Comparison of ENCODE assay signal across 29 cellular contexts in genomic region chr3:10888523-10889081, GRCh38.
"Had no signal": no experiment of that assay in that cellular context is flagged by ENCODE, and none has a peak within 500 bp of the region (broad histone marks: within the 10 kb centered on the region; RNA-seq: fewer than 3 reads in every experiment).

No MANE protein-coding gene starts in this region.

- H3K9me3 ChIP-seq: ovary, uterus had no signal

- H3K9me3 Mint-ChIP-seq: activated naive CD4-positive, alpha-beta T cell treated with anti-CD3 and anti-CD28 coated beads, Interleukin-2, amount 50 U/mL, for 24 hours had no signal

- H3K4me1 ChIP-seq: esophagus squamous epithelium, lower lobe of right lung, sigmoid colon, uterus had no signal

- H3K36me3 Mint-ChIP-seq: activated naive CD4-positive, alpha-beta T cell treated with anti-CD3 and anti-CD28 coated beads, Interleukin-2, amount 50 U/mL, for 24 hours; stimulated activated effector memory CD8-positive, alpha-beta T cell treated with anti-CD3 and anti-CD28 coated beads, Interleukin-12 subunit alpha, Interleukin-12 subunit beta, amount 100 ng/mL, for 72 hours; type B pancreatic cell had no signal

- FAIRE-seq: frontal cortex, small intestine had no signal

- H3K4me3 Mint-ChIP-seq: activated CD8-positive, alpha-beta T cell treated with anti-CD3 and anti-CD28 coated beads for 36 hours; activated naive CD4-positive, alpha-beta T cell treated with anti-CD3 and anti-CD28 coated beads, Interleukin-2, amount 50 U/mL, for 24 hours; activated naive CD8-positive, alpha-beta T cell treated with anti-CD3 and anti-CD28 coated beads, Interleukin-2, amount 50 U/mL, for 24 hours; activated T-cell treated with anti-CD3 and anti-CD28 coated beads, Interleukin-2, amount 50 U/mL, for 4 hours; activated T-helper 17 cell treated with anti-CD3 and anti-CD28 coated beads, Interleukin-2, amount 50 U/mL, for 72 hours; central memory CD8-positive, alpha-beta T cell; dendritic cell treated with granulocyte-macrophage colony-stimulating factor and Interleukin-4, amounts not matched to agents 40 ng/mL and 50 ng/mL, for 4 days; endodermal cell; nephron; stimulated activated effector memory CD8-positive, alpha-beta T cell treated with anti-CD3 and anti-CD28 coated beads, Interleukin-12 subunit alpha, Interleukin-12 subunit beta, amount 100 ng/mL, for 72 hours; stimulated activated naive CD8-positive, alpha-beta T cell treated with anti-CD3 and anti-CD28 coated beads, Interleukin-15, amount 100 ng/mL, for 72 hours; T-helper 17 cell; type B pancreatic cell had no signal

- H3K27me3 ChIP-seq: ovary, sigmoid colon, uterus had no signal

- H3K27ac ChIP-seq: esophagus squamous epithelium, left lung, lower lobe of right lung, ovary, sigmoid colon, uterus had no signal

- H3K27ac Mint-ChIP-seq: activated CD8-positive, alpha-beta T cell treated with anti-CD3 and anti-CD28 coated beads for 36 hours; activated naive CD4-positive, alpha-beta T cell treated with anti-CD3 and anti-CD28 coated beads, Interleukin-2, amount 50 U/mL, for 24 hours; activated naive CD8-positive, alpha-beta T cell treated with anti-CD3 and anti-CD28 coated beads, Interleukin-2, amount 50 U/mL, for 24 hours; activated T-helper 17 cell treated with anti-CD3 and anti-CD28 coated beads, Interleukin-2, amount 50 U/mL, for 72 hours; dendritic cell treated with granulocyte-macrophage colony-stimulating factor and Interleukin-4, amounts not matched to agents 40 ng/mL and 50 ng/mL, for 4 days; endodermal cell; nephron; progenitor cell of endocrine pancreas; stimulated activated effector memory CD8-positive, alpha-beta T cell treated with anti-CD3 and anti-CD28 coated beads, Interleukin-12 subunit alpha, Interleukin-12 subunit beta, amount 100 ng/mL, for 72 hours; stimulated activated naive CD8-positive, alpha-beta T cell treated with anti-CD3 and anti-CD28 coated beads, Interleukin-15, amount 100 ng/mL, for 72 hours; T-helper 17 cell; type B pancreatic cell had no signal

- DNase-seq: activated CD4-positive, alpha-beta T cell treated with anti-CD3 and anti-CD28 coated beads, Interleukin-2, amount 50 U/mL, for 1 hour; activated CD8-positive, alpha-beta T cell treated with anti-CD3 and anti-CD28 coated beads for 36 hours; activated gamma-delta T cell treated with Interleukin-2 at 50 U/mL for 16 hours; activated naive CD8-positive, alpha-beta T cell treated with anti-CD3 and anti-CD28 coated beads, Interleukin-2, amount 50 U/mL, for 24 hours; activated T-cell treated with anti-CD3 and anti-CD28 coated beads, Interleukin-2, amount 50 U/mL, for 4 hours; amygdala; endodermal cell; esophagus squamous epithelium; left lung; lower lobe of right lung; mesendoderm; ovary; retina; sigmoid colon; small intestine; stimulated activated CD4-positive, alpha-beta T cell treated with anti-CD3 and anti-CD28 coated beads, Interleukin-4, amount 100 ng/mL, for 24 hours; stimulated activated naive CD8-positive, alpha-beta T cell treated with anti-CD3 and anti-CD28 coated beads, Interleukin-15, amount 100 ng/mL, for 72 hours; substantia nigra; T-helper 17 cell; uterus had no signal

- H3K36me3 ChIP-seq: esophagus squamous epithelium, left lung, lower lobe of right lung, ovary, sigmoid colon, uterus had no signal

- ATAC-seq: activated CD8-positive, alpha-beta T cell treated with anti-CD3 and anti-CD28 coated beads for 36 hours; activated naive CD8-positive, alpha-beta T cell treated with anti-CD3 and anti-CD28 coated beads, Interleukin-2, amount 50 U/mL, for 24 hours; activated T-cell treated with anti-CD3 and anti-CD28 coated beads, Interleukin-2, amount 50 U/mL, for 4 hours; activated T-helper 17 cell treated with anti-CD3 and anti-CD28 coated beads, Interleukin-2, amount 50 U/mL, for 72 hours; left lung; lower lobe of right lung; stimulated activated effector memory CD8-positive, alpha-beta T cell treated with anti-CD3 and anti-CD28 coated beads, Interleukin-12 subunit alpha, Interleukin-12 subunit beta, amount 100 ng/mL, for 72 hours; stimulated activated naive CD8-positive, alpha-beta T cell treated with anti-CD3 and anti-CD28 coated beads, Interleukin-15, amount 100 ng/mL, for 72 hours; T-helper 17 cell had no signal

- H3K4me1 Mint-ChIP-seq: activated naive CD4-positive, alpha-beta T cell treated with anti-CD3 and anti-CD28 coated beads, Interleukin-2, amount 50 U/mL, for 24 hours; activated T-helper 17 cell treated with anti-CD3 and anti-CD28 coated beads, Interleukin-2, amount 50 U/mL, for 72 hours; central memory CD8-positive, alpha-beta T cell; endodermal cell; nephron; stimulated activated effector memory CD8-positive, alpha-beta T cell treated with anti-CD3 and anti-CD28 coated beads, Interleukin-12 subunit alpha, Interleukin-12 subunit beta, amount 100 ng/mL, for 72 hours; stimulated activated naive CD8-positive, alpha-beta T cell treated with anti-CD3 and anti-CD28 coated beads, Interleukin-15, amount 100 ng/mL, for 72 hours; T-helper 17 cell had no signal

- H3K4me3 ChIP-seq: esophagus squamous epithelium, left lung, lower lobe of right lung, ovary, sigmoid colon, uterus had no signal
